Comparison of ENCODE assay signal across 8 cellular contexts in the genomic region with DNA sequence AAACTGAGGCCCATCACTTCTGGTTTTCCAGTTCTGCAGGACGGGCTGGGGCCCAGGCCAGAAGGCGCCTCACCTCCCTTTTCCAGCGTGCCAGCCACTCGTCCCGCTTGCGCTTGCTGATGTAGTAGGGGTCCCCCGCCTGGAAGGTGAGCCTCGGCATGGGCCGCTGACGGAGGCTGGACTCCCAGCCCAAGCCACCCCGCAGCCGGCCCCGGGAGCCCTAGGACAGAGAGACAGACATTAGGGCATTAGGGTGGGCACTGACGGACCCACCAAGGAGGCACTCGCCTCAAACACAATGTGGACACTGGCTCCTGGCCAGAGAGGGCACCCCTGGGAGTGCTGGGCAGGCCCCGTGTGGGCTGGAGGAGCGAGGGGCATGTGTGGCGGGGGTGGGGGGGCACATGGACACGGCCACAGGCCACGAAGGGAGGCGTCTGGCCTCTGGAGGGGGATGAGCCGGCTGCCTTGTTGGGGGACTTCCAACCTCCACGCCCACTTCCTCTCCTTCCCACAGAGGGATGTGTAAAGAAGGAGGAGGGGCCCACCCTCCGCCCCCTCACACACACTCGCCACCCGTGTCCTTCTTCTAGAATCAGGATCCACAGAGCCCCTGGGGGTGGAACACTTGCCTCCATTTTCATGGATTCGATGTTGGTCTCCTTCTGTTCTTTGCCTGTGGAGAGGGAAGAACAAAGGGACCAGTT.
A peak's percentile ranks its signal among the peaks of the same experiment; 100 is the strongest.
DNase-seq lines count a peak whose midpoint lies in the region; ATAC-seq lines count a peak whose summit lies in the region.

No MANE protein-coding gene starts in this region.

- in situ Hi-C loops in KBM-7 (cut with MboI; ENCODE audit: low pct_unique_long_range_greater_than_20kb, low sequenced_read_pairs): no loop called here

- DNase-seq in KBM-7 (peak; percentile 35), left colon (peak; percentile 30 to 42), NCI-H1105 (lab: John Stamatoyannopoulos, UW) (no peak), cerebellum (ENCODE audit: low spot score) (no peak), dedifferentiated amniotic fluid mesenchymal stem cell (ENCODE audit: extremely low spot score) (no peak)
- DNase-seq in activated T-helper 9 cell treated with anti-CD3 and anti-CD28 coated beads, Interleukin-2, amount 50 U/mL, for 16 hours (ENCODE audit: low read depth): peak; percentile 40
- peak; percentile 56 to 75 for DNase-seq in stimulated activated naive CD8-positive, alpha-beta T cell treated with anti-CD3 and anti-CD28 coated beads, Interleukin-15, amount 100 ng/mL, for 72 hours

- peak overlapping the region; percentile 79 to 95 for H3K27ac Mint-ChIP-seq in stimulated activated naive CD8-positive, alpha-beta T cell treated with anti-CD3 and anti-CD28 coated beads, Interleukin-15, amount 100 ng/mL, for 72 hours

- ATAC-seq in left colon: no peak
- ATAC-seq in stimulated activated naive CD8-positive, alpha-beta T cell treated with anti-CD3 and anti-CD28 coated beads, Interleukin-15, amount 100 ng/mL, for 72 hours: peak; percentile 44
- ATAC-seq in HG03378 (IDR thresholded peaks at IDR 0.05; ENCODE audit: unreplicated experiment): no peak

- peak overlapping the region; percentile 73 to 82 for H3K4me3 Mint-ChIP-seq in stimulated activated naive CD8-positive, alpha-beta T cell treated with anti-CD3 and anti-CD28 coated beads, Interleukin-15, amount 100 ng/mL, for 72 hours

- intact Hi-C loops in left colon (cut with DNase I, micrococcal nuclease): no loop called here

- peaks cover 84% of the 10 kb centered on the region for H3K4me1 Mint-ChIP-seq in stimulated activated naive CD8-positive, alpha-beta T cell treated with anti-CD3 and anti-CD28 coated beads, Interleukin-15, amount 100 ng/mL, for 72 hours

- H3K27me3 Mint-ChIP-seq in stimulated activated naive CD8-positive, alpha-beta T cell treated with anti-CD3 and anti-CD28 coated beads, Interleukin-15, amount 100 ng/mL, for 72 hours: no peaks in the 10 kb centered on the region

- H3K9me3 Mint-ChIP-seq in stimulated activated naive CD8-positive, alpha-beta T cell treated with anti-CD3 and anti-CD28 coated beads, Interleukin-15, amount 100 ng/mL, for 72 hours: no peaks in the 10 kb centered on the region

Comparison
In these comparisons a context has a peak if more than half of its experiments do, and no peak if none do; other contexts are left out.
1. DNase-seq: peak in KBM-7 (single experiment), activated T-helper 9 cell treated with anti-CD3 and anti-CD28 coated beads, Interleukin-2, amount 50 U/mL, for 16 hours (single experiment), left colon (2 of 2) and stimulated activated naive CD8-positive, alpha-beta T cell treated with anti-CD3 and anti-CD28 coated beads, Interleukin-15, amount 100 ng/mL, for 72 hours (2 of 2); none in NCI-H1105 (single experiment), cerebellum (single experiment) and dedifferentiated amniotic fluid mesenchymal stem cell (single experiment).